In genomic region chr10:116787893-116788665, GRCh38 we compare ENCODE assay signal across 8 cellular contexts. TPM values are rescaled to one million over a fixed set of nuclear protein-coding genes. Genes with fewer than 3 reads are reported as not detected.
DNase-seq lines count a peak whose midpoint lies in the region; ATAC-seq and TF ChIP-seq lines count a peak whose summit lies in the region.

No MANE protein-coding gene starts in this region.

- no peaks in the 10 kb centered on the region for H3K4me1 Mint-ChIP-seq in Caco-2 (ENCODE audit: low read depth, unreplicated experiment)

- ATAC-seq in GM21381 (IDR thresholded peaks at IDR 0.05; ENCODE audit: unreplicated experiment), result peak; percentile 96

- intact Hi-C loops in Caco-2 (cut with micrococcal nuclease; ENCODE audit: unreplicated experiment) (loop anchor here (1.0 to 5.0 kb wide), 5 partner anchors 45 to 276 kb away; partner anchors contain the start of gene HSPA12A), testis (cut with DNase I; ENCODE audit: low total_unique reads) (loop anchor here (5.0 kb wide), 1 partner anchor 101 kb away; no protein-coding TSS in a partner anchor)

- H4K20me1 ChIP-seq in osteoblast (ENCODE audit: insufficient read depth, low read length), result no peaks in the 10 kb centered on the region

- H3K4me3 Mint-ChIP-seq in Caco-2 (ENCODE audit: unreplicated experiment), result peak overlapping the region; percentile 53

- no peak overlapping the region for H3K27ac ChIP-seq in HUES64 (ENCODE audit: low read depth, low read length)
- H3K27ac ChIP-seq in SJCRH30, result no peak overlapping the region
- no peak overlapping the region for H3K27ac ChIP-seq in osteoblast (ENCODE audit: low read depth, low read length)
- H3K27ac ChIP-seq in testis, result no peak overlapping the region

- peak overlapping the region; percentile 91 for H3K4me2 ChIP-seq in osteoblast (ENCODE audit: insufficient read depth, low read length)

- peak overlapping the region; percentile 25; the same call in 1 of the 2 replicates for H3K4me3 ChIP-seq in Caco-2 (ENCODE audit: low read depth, low read length)
- H3K4me3 ChIP-seq in HUES64 (ENCODE audit: low read length), result peak overlapping the region; percentile 43
- no peak overlapping the region for H3K4me3 ChIP-seq in SJCRH30
- H3K4me3 ChIP-seq in osteoblast (ENCODE audit: insufficient read depth, low read length), result peak overlapping the region; percentile 66
- peak overlapping the region in 1 of 2 donors; percentile 9 for H3K4me3 ChIP-seq in testis

- BruUV-seq in Caco-2 (replicated peaks; lab: Mats Ljungman, UMichigan), result no TSS peak

- CTCF ChIA-PET in Caco-2 (lab: Charles Lee), result interaction anchor here (0.7 to 3.3 kb wide), 13 partner anchors 9 to 387 kb away, joined by 3 to 20 read pairs (median 4); partner anchors contain the start of gene ENO4

- DNase-seq in Caco-2 (peak; percentile 70 to 86), SJCRH30 (peak; percentile 62 to 79), activated gamma-delta T cell treated with Interleukin-2 at 50 U/mL for 16 hours (peak; percentile 75), germinal center (ENCODE audit: low spot score) (peak; percentile 64), osteoblast (ENCODE audit: insufficient read length, low spot score, missing footprints) (peak; percentile 93), testis (peak; percentile 92)

- POLR2A ChIA-PET in Caco-2 (lab: Charles Lee), result interaction anchor here (0.7 kb wide), 1 partner anchor 281 kb away, joined by 3 read pairs; no protein-coding TSS in a partner anchor

- 9% methylated on average over 29 of the region's 29 CpGs for WGBS in HUES64
- 2 to 3% methylated on average over 24 to 29 of the region's 29 CpGs for WGBS in testis, 2 donors

- peak overlapping the region; percentile 98 for H2AFZ ChIP-seq in osteoblast (ENCODE audit: low read length)

- peaks cover 11% of the 10 kb centered on the region for H3K27me3 Mint-ChIP-seq in Caco-2 (ENCODE audit: insufficient read depth, unreplicated experiment)

- TF ChIP-seq CTCF in Caco-2 (IDR thresholded peaks at IDR 0.05; ENCODE audit: insufficient read depth in 1 of 2, low read depth in 1 of 2, low read length in 1 of 2, severe bottlenecking in 1 of 2, unreplicated experiment in 1 of 2), result peak; percentile 95 to 96
- peak; percentile 96 for TF ChIP-seq CTCF in osteoblast (IDR thresholded peaks at IDR 0.05; ENCODE audit: extremely low read depth, low read depth, low read length)
- peak; percentile 98 to 100 (median 98) for TF ChIP-seq CTCF in testis (IDR thresholded peaks at IDR 0.05)

- H3K27me3 ChIP-seq in Caco-2 (replicated peaks; ENCODE audit: control insufficient read depth, insufficient read depth, low read length) (no peaks in the 10 kb centered on the region), HUES64 (ENCODE audit: insufficient read depth, low read length) (peaks cover 6% of the 10 kb centered on the region), SJCRH30 (no peaks in the 10 kb centered on the region), osteoblast (ENCODE audit: insufficient read depth, low read length) (peaks cover 3% of the 10 kb centered on the region), testis (no peaks in the 10 kb centered on the region)

- H3K36me3 Mint-ChIP-seq in Caco-2 (ENCODE audit: insufficient read depth, unreplicated experiment), result no peaks in the 10 kb centered on the region

- H3K4me1 ChIP-seq in Caco-2 (0 out of 2 replicates have a peak, but pooled peaks cover 4% of the 10 kb centered on the region), HUES64 (ENCODE audit: insufficient read depth, low read length) (no peaks in the 10 kb centered on the region), SJCRH30 (no peaks in the 10 kb centered on the region), osteoblast (ENCODE audit: insufficient read depth, low read length) (peaks cover 12% of the 10 kb centered on the region), testis (no peaks in the 10 kb centered on the region)

- H3K9me3 ChIP-seq in Caco-2 (no peaks in the 10 kb centered on the region), HUES64 (ENCODE audit: insufficient read depth, low read depth, low read length) (no peaks in the 10 kb centered on the region), SJCRH30 (replicated peaks) (no peaks in the 10 kb centered on the region), osteoblast (ENCODE audit: low read depth, low read length) (no peaks in the 10 kb centered on the region), testis (no peaks in the 10 kb centered on the region)

- no peak for TF ChIP-seq POLR2A in testis (IDR thresholded peaks at IDR 0.05)

- H3K9me3 Mint-ChIP-seq in Caco-2 (ENCODE audit: unreplicated experiment), result no peaks in the 10 kb centered on the region

- peak overlapping the region; percentile 13; the same call in 1 of the 2 replicates for H3K9ac ChIP-seq in HUES64 (ENCODE audit: low read depth, low read length)

- H3K36me3 ChIP-seq in Caco-2 (ENCODE audit: control insufficient read depth, insufficient read depth, low read length) (no peaks in the 10 kb centered on the region), HUES64 (ENCODE audit: insufficient read depth, low read length) (no peaks in the 10 kb centered on the region), SJCRH30 (no peaks in the 10 kb centered on the region), osteoblast (ENCODE audit: insufficient read depth, low read length) (no peaks in the 10 kb centered on the region), testis (ENCODE audit: low read depth, missing control alignments) (no peaks in the 10 kb centered on the region)

- no peaks in the 10 kb centered on the region for H3K79me2 ChIP-seq in osteoblast (ENCODE audit: insufficient read depth, low read length)

- H3K27ac Mint-ChIP-seq in Caco-2 (ENCODE audit: unreplicated experiment), result no peak overlapping the region

RNA-seq across cellular contexts. Expression of gene HSPA12A, which starts 45.7 kb away (rescaled TPM):
- total RNA-seq in Caco-2 (2022) (22.9 and 27.0 TPM in 2 replicates), osteoblast (10.0 and 10.9 TPM in 2 replicates), testis (10 to 100 TPM; 28.4 to 34.6 TPM)
- 2.7 TPM for polyA plus RNA-seq in HUES64 (2013, experiment 1 of 2)
- polyA plus RNA-seq in HUES64 (2013, experiment 2 of 2), result 3.2 TPM
- 0.79 and 1.3 TPM in 2 replicates for total RNA-seq in SJCRH30 (2014; rRNA removed; shearing (Covaris generic))
- polyA plus RNA-seq in testis (ENCODE audit: insufficient read depth, low read depth, low replicate concordance), result 20.9 TPM
